In the genomic region with DNA sequence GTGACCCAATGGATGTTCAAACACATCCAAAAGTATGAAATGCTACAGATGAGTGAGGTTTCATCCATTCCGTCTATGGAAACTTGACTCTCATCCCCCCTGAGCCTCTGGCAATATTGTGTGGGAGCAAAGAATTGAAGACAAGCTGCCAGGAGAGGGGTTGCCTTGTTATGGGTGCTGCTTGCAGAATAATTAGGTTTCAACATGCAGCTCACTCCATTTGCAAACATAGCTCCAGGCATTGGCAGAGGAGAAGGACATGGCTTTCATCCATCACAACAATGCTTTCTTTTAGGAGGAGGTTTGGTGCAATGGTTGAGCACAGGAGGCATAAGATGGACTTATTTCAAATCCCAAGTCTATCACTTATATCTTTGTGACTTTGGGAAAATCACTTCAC, we compare ENCODE assay signal across 22 cellular contexts.
DNase-seq lines count a peak whose midpoint lies in the region; ATAC-seq, FAIRE-seq and TF ChIP-seq lines count a peak whose summit lies in the region.
"Had no signal": no experiment of that assay in that cellular context is flagged by ENCODE, and none has a peak within 500 bp of the region (broad histone marks: within the 10 kb centered on the region; RNA-seq: fewer than 3 reads in every experiment).

No MANE protein-coding gene starts in this region.

- peaks cover 0 to 30% of the 10 kb centered on the region in 2 experiments; a peak in 2 of 4 replicates for H3K4me1 ChIP-seq in SK-N-SH (ENCODE audit: control insufficient read depth in 1 of 2, insufficient read depth in 2 of 2, low read depth in 1 of 2, low read length in 1 of 2)
- H3K4me1 ChIP-seq: BLaER1, Caco-2, HAP-1 had no signal

- no peak for TF ChIP-seq RAD21 in SK-N-SH (IDR thresholded peaks at IDR 0.05; ENCODE audit: low read length)

- no peak overlapping the region for H3K9ac ChIP-seq in SK-N-SH
- H3K9ac ChIP-seq: BLaER1, GM23248 had no signal

- no peak overlapping the region for H2AFZ ChIP-seq in SK-N-SH (ENCODE audit: low read depth)
- H2AFZ ChIP-seq: GM23248 had no signal

- CTCF ChIA-PET in SK-N-SH (lab: Yijun Ruan, JAX): interaction anchor here (0.8 to 1.6 kb wide), 5 partner anchors 9 to 653 kb away, joined by 3 to 4 read pairs (median 3); no protein-coding TSS in a partner anchor

- WGBS in SK-N-SH (ENCODE audit: low lambda C conversion rate): 20% methylated on average over 1 of the region's 1 CpG

- DNase-seq in SK-N-SH (peak; percentile 45), foreskin melanocyte (peak; percentile 30), medulla oblongata (ENCODE audit: extremely low spot score) (peak; percentile 13), pons (ENCODE audit: low spot score) (peak; percentile 40), H4 (ENCODE audit: low spot score) (no peak), urothelium cell line (ENCODE audit: low spot score) (no peak), activated gamma-delta T cell treated with Interleukin-2 at 50 U/mL for 16 hours (no peak)
- DNase-seq: Caco-2; CD4-positive, CD25-positive, alpha-beta regulatory T cell; CD8-positive, alpha-beta T cell; DMS153; DND-41; GM23248; HFFc6 had no signal

- H3K9me2 ChIP-seq in SK-N-SH: no peaks in the 10 kb centered on the region

- no peaks in the 10 kb centered on the region for H3K9me3 ChIP-seq in SK-N-SH
- H3K9me3 ChIP-seq: BLaER1, Caco-2, HAP-1 had no signal

- H3F3A ChIP-seq in SK-N-SH (replicated peaks; ENCODE audit: insufficient read depth): no peaks in the 10 kb centered on the region

- peak in 1 of 2 experiments; percentile 86; a peak in 2 of 4 replicates for TF ChIP-seq EP300 in SK-N-SH (IDR thresholded peaks at IDR 0.05; ENCODE audit: borderline replicate concordance in 1 of 2, low read depth in 1 of 2, low read length in 1 of 2)

- H4K20me1 ChIP-seq in SK-N-SH (ENCODE audit: insufficient read depth): no peaks in the 10 kb centered on the region
- H4K20me1 ChIP-seq: BLaER1 had no signal

- H3K36me3 ChIP-seq in SK-N-SH (replicated peaks in 1 of 2; ENCODE audit: control insufficient read depth in 1 of 2, insufficient read depth in 2 of 2, low read length in 1 of 2): no peaks in the 10 kb centered on the region
- H3K36me3 ChIP-seq: BLaER1, HAP-1 had no signal

- POLR2A ChIA-PET in SK-N-SH (lab: Yijun Ruan, JAX): no interaction called here

- H3K27ac ChIP-seq in SK-N-SH (ENCODE audit: low read depth in 2 of 2, low read length in 1 of 2): peak overlapping the region in 1 of 2 experiments; percentile 68; a peak in 1 of 4 replicates
- H3K27ac ChIP-seq: BLaER1, C4-2B, GM23248 had no signal

- no peak for TF ChIP-seq CTCF in SK-N-SH (IDR thresholded peaks at IDR 0.05)

- no peak overlapping the region for H3K4me3 ChIP-seq in SK-N-SH (ENCODE audit: low read depth in 2 of 2, low read length in 1 of 2)
- H3K4me3 ChIP-seq: BLaER1, GM23248, HAP-1 had no signal

- ATAC-seq in SK-N-SH treated with all-trans-retinoic acid at 6 μM for 48 hours: no peak
- ATAC-seq: CD8-positive, alpha-beta T cell had no signal

- H3K79me2 ChIP-seq in SK-N-SH (ENCODE audit: insufficient read depth): no peaks in the 10 kb centered on the region

- H3K27me3 ChIP-seq in SK-N-SH (ENCODE audit: insufficient read depth): no peaks in the 10 kb centered on the region
- H3K27me3 ChIP-seq: BLaER1 had no signal

- H3K4me2 ChIP-seq in SK-N-SH: no peak overlapping the region
- H3K4me2 ChIP-seq: BLaER1 had no signal

- FAIRE-seq in urothelium cell line (lab: Jason Lieb, UNC): no peak
- FAIRE-seq: A204.1, G401.6, GM12892, H54 had no signal

TF ChIP-seq in SK-N-SH, 30 proteins besides CTCF, POLR2A, EP300 and RAD21:
- TF ChIP-seq SIN3A (IDR thresholded peaks at IDR 0.05; ENCODE audit: borderline replicate concordance, low read depth, low read length): no peak
- TF ChIP-seq RFX5 (IDR thresholded peaks at IDR 0.05; ENCODE audit: low read length): no peak
- TF ChIP-seq, protein P1, sequence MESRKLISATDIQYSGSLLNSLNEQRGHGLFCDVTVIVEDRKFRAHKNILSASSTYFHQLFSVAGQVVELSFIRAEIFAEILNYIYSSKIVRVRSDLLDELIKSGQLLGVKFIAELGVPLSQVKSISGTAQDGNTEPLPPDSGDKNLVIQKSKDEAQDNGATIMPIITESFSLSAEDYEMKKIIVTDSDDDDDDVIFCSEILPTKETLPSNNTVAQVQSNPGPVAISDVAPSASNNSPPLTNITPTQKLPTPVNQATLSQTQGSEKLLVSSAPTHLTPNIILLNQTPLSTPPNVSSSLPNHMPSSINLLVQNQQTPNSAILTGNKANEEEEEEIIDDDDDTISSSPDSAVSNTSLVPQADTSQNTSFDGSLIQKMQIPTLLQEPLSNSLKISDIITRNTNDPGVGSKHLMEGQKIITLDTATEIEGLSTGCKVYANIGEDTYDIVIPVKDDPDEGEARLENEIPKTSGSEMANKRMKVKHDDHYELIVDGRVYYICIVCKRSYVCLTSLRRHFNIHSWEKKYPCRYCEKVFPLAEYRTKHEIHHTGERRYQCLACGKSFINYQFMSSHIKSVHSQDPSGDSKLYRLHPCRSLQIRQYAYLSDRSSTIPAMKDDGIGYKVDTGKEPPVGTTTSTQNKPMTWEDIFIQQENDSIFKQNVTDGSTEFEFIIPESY (IDR thresholded peaks at IDR 0.05; ENCODE audit: borderline replicate concordance, low read depth): no peak
- TF ChIP-seq MXI1 (IDR thresholded peaks at IDR 0.05; ENCODE audit: low read depth, low read length): peak; percentile 50; the same call in 1 of the 2 replicates
- peak; percentile 54; the same call in 1 of the 2 replicates for TF ChIP-seq RCOR1 (IDR thresholded peaks at IDR 0.05; ENCODE audit: low read length)
- no peak for TF ChIP-seq YY1 (IDR thresholded peaks at IDR 0.05; ENCODE audit: low read depth)
- TF ChIP-seq ELF1 (IDR thresholded peaks at IDR 0.05): no peak
- no peak for TF ChIP-seq RXRA (IDR thresholded peaks at IDR 0.05; ENCODE audit: borderline replicate concordance, low read depth)
- peak; percentile 56 for TF ChIP-seq CHD2 (IDR thresholded peaks at IDR 0.05; ENCODE audit: low read length, partially characterized antibody)
- TF ChIP-seq, protein P2, sequence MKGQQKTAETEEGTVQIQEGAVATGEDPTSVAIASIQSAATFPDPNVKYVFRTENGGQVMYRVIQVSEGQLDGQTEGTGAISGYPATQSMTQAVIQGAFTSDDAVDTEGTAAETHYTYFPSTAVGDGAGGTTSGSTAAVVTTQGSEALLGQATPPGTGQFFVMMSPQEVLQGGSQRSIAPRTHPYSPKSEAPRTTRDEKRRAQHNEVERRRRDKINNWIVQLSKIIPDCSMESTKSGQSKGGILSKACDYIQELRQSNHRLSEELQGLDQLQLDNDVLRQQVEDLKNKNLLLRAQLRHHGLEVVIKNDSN (IDR thresholded peaks at IDR 0.05; ENCODE audit: borderline replicate concordance, low read depth): no peak
- TF ChIP-seq GATA2 (CRISPR knock-in tag; IDR thresholded peaks at IDR 0.05): peak; percentile 53

TF ChIP-seq in SK-N-SH treated with all-trans-retinoic acid at 6 μM for 48 hours, 23 proteins besides CTCF, POLR2A, EP300 and RAD21:
- TF ChIP-seq RARB (CRISPR knock-in tag; IDR thresholded peaks at IDR 0.05) (no peak), ZC3H10 (CRISPR knock-in tag; IDR thresholded peaks at IDR 0.05) (no peak), TOX (CRISPR knock-in tag; IDR thresholded peaks at IDR 0.05; ENCODE audit: borderline replicate concordance) (no peak), ARNTL (CRISPR knock-in tag; IDR thresholded peaks at IDR 0.05; ENCODE audit: borderline replicate concordance, low read depth) (no peak), ZFP30 (CRISPR knock-in tag; IDR thresholded peaks at IDR 0.05) (no peak), PPARA (CRISPR knock-in tag; IDR thresholded peaks at IDR 0.05; ENCODE audit: borderline replicate concordance) (no peak)
- TF ChIP-seq, protein P3, sequence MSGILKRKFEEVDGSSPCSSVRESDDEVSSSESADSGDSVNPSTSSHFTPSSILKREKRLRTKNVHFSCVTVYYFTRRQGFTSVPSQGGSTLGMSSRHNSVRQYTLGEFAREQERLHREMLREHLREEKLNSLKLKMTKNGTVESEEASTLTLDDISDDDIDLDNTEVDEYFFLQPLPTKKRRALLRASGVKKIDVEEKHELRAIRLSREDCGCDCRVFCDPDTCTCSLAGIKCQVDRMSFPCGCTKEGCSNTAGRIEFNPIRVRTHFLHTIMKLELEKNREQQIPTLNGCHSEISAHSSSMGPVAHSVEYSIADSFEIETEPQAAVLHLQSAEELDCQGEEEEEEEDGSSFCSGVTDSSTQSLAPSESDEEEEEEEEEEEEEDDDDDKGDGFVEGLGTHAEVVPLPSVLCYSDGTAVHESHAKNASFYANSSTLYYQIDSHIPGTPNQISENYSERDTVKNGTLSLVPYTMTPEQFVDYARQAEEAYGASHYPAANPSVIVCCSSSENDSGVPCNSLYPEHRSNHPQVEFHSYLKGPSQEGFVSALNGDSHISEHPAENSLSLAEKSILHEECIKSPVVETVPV (CRISPR knock-in tag; IDR thresholded peaks at IDR 0.05): no peak
TF ChIP-seq in SK-N-SH treated with all-trans-retinoic acid at 6 μM for 48 hours: peak in this region for 0.

Comparison
In these comparisons a context has a peak if more than half of its experiments do, and no peak if none do; other contexts are left out.
1. DNase-seq: peak in SK-N-SH (single experiment), foreskin melanocyte (single experiment), medulla oblongata (single experiment) and pons (single experiment); none in H4 (single experiment), urothelium cell line (single experiment) and activated gamma-delta T cell treated with Interleukin-2 at 50 U/mL for 16 hours (single experiment).